12 cellular contexts compared by ENCODE assay signal in genomic region chr2:236607471-236608307, GRCh38. TPM values are rescaled to one million over a fixed set of nuclear protein-coding genes. Genes with fewer than 3 reads are reported as not detected.
A peak's percentile ranks its signal among the peaks of the same experiment; 100 is the strongest.
DNase-seq lines count a peak whose midpoint lies in the region; ATAC-seq and TF ChIP-seq lines count a peak whose summit lies in the region.
"Had no signal": no experiment of that assay in that cellular context is flagged by ENCODE, and none has a peak within 500 bp of the region (broad histone marks: within the 10 kb centered on the region; RNA-seq: fewer than 3 reads in every experiment).

No MANE protein-coding gene starts in this region.

- H2AFZ ChIP-seq in GM23338: no peak overlapping the region

- H3K4me1 ChIP-seq in GM23338 (ENCODE audit: insufficient read depth): no peaks in the 10 kb centered on the region
- H3K4me1 ChIP-seq: Peyer's patch had no signal

- no peaks in the 10 kb centered on the region for H3K79me2 ChIP-seq in GM23338 (replicated peaks; ENCODE audit: insufficient read depth)

- H3F3A ChIP-seq in GM23338 (replicated peaks; ENCODE audit: low read depth): no peaks in the 10 kb centered on the region

- peak; percentile 37 for DNase-seq in AG08395 (ENCODE audit: low spot score)
- DNase-seq in GM23338 (ENCODE audit: low spot score): peak; percentile 42
- DNase-seq in WTC11 (ENCODE audit: low spot score): no peak
- DNase-seq in iris pigment epithelial cell (ENCODE audit: low read depth): peak; percentile 36
- no peak for DNase-seq in NCI-H1694 treated with DMSO at 0.1 percent for 48 hours (lab: John Stamatoyannopoulos, UW)
- DNase-seq in NCI-H2081 (lab: John Stamatoyannopoulos, UW): no peak
- DNase-seq: activated CD8-positive, alpha-beta memory T cell treated with anti-CD3 and anti-CD28 coated beads for 24 hours; CD4-positive, CD25-positive, alpha-beta regulatory T cell; cerebellar nuclear complex; Peyer's patch had no signal

- TF ChIP-seq CTCF in GM23338 (conservative IDR thresholded peaks at IDR 0.05; ENCODE audit: low read depth in 2 of 2): peak; percentile 19 to 35; a peak in 2 of 4 replicates
- TF ChIP-seq CTCF in WTC11 (IDR thresholded peaks at IDR 0.05): no peak

- no peaks in the 10 kb centered on the region for H3K9me2 ChIP-seq in GM23338 (ENCODE audit: insufficient read depth)

- H3K9me3 Mint-ChIP-seq in GM23338 (no peaks in the 10 kb centered on the region; the same call in 2 of the 3 replicates), WTC11 (peaks cover 12% of the 10 kb centered on the region)

- H3K4me1 Mint-ChIP-seq in GM23338 (peaks cover 2% of the 10 kb centered on the region; the same call in 2 of the 3 replicates), WTC11 (peaks cover 7% of the 10 kb centered on the region)
- H3K4me1 Mint-ChIP-seq: CD4-positive, CD25-positive, alpha-beta regulatory T cell had no signal

- H3K27ac ChIP-seq in GM23338 (ENCODE audit: low read depth): no peak overlapping the region
- H3K27ac ChIP-seq: Peyer's patch had no signal

- H3K4me2 ChIP-seq in GM23338: no peak overlapping the region

- CTCF ChIA-PET in WTC11 (lab: Charles Lee): interaction anchor here (1.2 kb wide), 1 partner anchor 95 kb away, joined by 4 read pairs; no protein-coding TSS in a partner anchor

- H3K4me3 Mint-ChIP-seq in GM23338 (no peak overlapping the region), WTC11 (no peak overlapping the region)
- H3K4me3 Mint-ChIP-seq: CD4-positive, CD25-positive, alpha-beta regulatory T cell had no signal

- no peak overlapping the region for H3K4me3 ChIP-seq in GM23338
- H3K4me3 ChIP-seq: Peyer's patch had no signal

- no peaks in the 10 kb centered on the region for H4K20me1 ChIP-seq in GM23338 (replicated peaks; ENCODE audit: insufficient read depth)

- no peak overlapping the region for H3K27ac Mint-ChIP-seq in GM23338
- no peak overlapping the region for H3K27ac Mint-ChIP-seq in WTC11
- H3K27ac Mint-ChIP-seq: CD4-positive, CD25-positive, alpha-beta regulatory T cell had no signal

- POLR2A ChIA-PET in WTC11 (lab: Charles Lee): no interaction called here

- ATAC-seq in GM23338 (peak; percentile 66), WTC11 (peak; percentile 43), GM18511 (IDR thresholded peaks at IDR 0.05; ENCODE audit: unreplicated experiment) (no peak), HG03135 (IDR thresholded peaks at IDR 0.05; ENCODE audit: unreplicated experiment) (no peak)

- H3K27me3 ChIP-seq in GM23338 (ENCODE audit: insufficient read depth): no peaks in the 10 kb centered on the region
- H3K27me3 ChIP-seq: Peyer's patch had no signal

- H3K27me3 Mint-ChIP-seq in GM23338 (ENCODE audit: insufficient read depth, low read depth, poor library complexity): peaks cover 5% of the 10 kb centered on the region
- peaks cover 4% of the 10 kb centered on the region; the same call in 1 of the 2 replicates for H3K27me3 Mint-ChIP-seq in WTC11 (ENCODE audit: low read depth)

- no peaks in the 10 kb centered on the region for H3K36me3 ChIP-seq in GM23338 (ENCODE audit: insufficient read depth)
- H3K36me3 ChIP-seq: Peyer's patch had no signal

- H3K36me3 Mint-ChIP-seq in GM23338 (ENCODE audit: low read depth) (no peaks in the 10 kb centered on the region), WTC11 (no peaks in the 10 kb centered on the region)
- H3K36me3 Mint-ChIP-seq: CD4-positive, CD25-positive, alpha-beta regulatory T cell had no signal

TF ChIP-seq in GM23338, 12 proteins besides CTCF, POLR2A, EP300 and RAD21:
- TF ChIP-seq ZNF331 (CRISPR knock-in tag; IDR thresholded peaks at IDR 0.05; ENCODE audit: low read depth) (no peak), EZH2 (IDR thresholded peaks at IDR 0.05; ENCODE audit: low read depth, unreplicated experiment) (no peak), ETS1 (IDR thresholded peaks at IDR 0.05) (no peak), POLR2AphosphoS5 (IDR thresholded peaks at IDR 0.05; ENCODE audit: low read depth) (no peak)

TF ChIP-seq in WTC11, 78 proteins besides CTCF, POLR2A, EP300 and RAD21:
- no peak for TF ChIP-seq PRRX2 (CRISPR knock-in tag; IDR thresholded peaks at IDR 0.05)
- no peak for TF ChIP-seq SMAD3 (CRISPR knock-in tag; IDR thresholded peaks at IDR 0.05; ENCODE audit: borderline replicate concordance)
- TF ChIP-seq ZNF317 (CRISPR knock-in tag; IDR thresholded peaks at IDR 0.05; ENCODE audit: borderline replicate concordance, low read depth): no peak
- no peak for TF ChIP-seq RORB (CRISPR knock-in tag; IDR thresholded peaks at IDR 0.05)
- TF ChIP-seq NR2C2 (CRISPR knock-in tag; IDR thresholded peaks at IDR 0.05): no peak
- no peak for TF ChIP-seq ETV6 (CRISPR knock-in tag; IDR thresholded peaks at IDR 0.05)
- no peak for TF ChIP-seq EMX1 (CRISPR knock-in tag; IDR thresholded peaks at IDR 0.05)
- no peak for TF ChIP-seq ZNF671 (CRISPR knock-in tag; IDR thresholded peaks at IDR 0.05)
- no peak for TF ChIP-seq ZNF396 (CRISPR knock-in tag; IDR thresholded peaks at IDR 0.05; ENCODE audit: borderline replicate concordance)
- no peak for TF ChIP-seq ZNF232 (CRISPR knock-in tag; IDR thresholded peaks at IDR 0.05)

RNA-seq across cellular contexts. Expression of gene ACKR3, which starts 38.1 kb away (rescaled TPM):
- total RNA-seq in GM23338 (2014; rRNA removed; shearing (Covaris generic)): 3.0 and 3.1 TPM in 2 replicates
- polyA plus RNA-seq in GM23338 (2016; fragmentation: Nextera tagmentation; extraction: Ambion mirVana): 0.57 and 1.0 TPM in 2 replicates
- 0.94 to 1.4 TPM (median 1.3 TPM) in 3 replicates for total RNA-seq in WTC11 (2021)

Comparison
In these comparisons a context has a peak if more than half of its experiments do, and no peak if none do; other contexts are left out.
1. DNase-seq: peak in AG08395 (single experiment), GM23338 (single experiment) and iris pigment epithelial cell (single experiment); none in WTC11 (single experiment), NCI-H1694 treated with DMSO at 0.1 percent for 48 hours (single experiment) and NCI-H2081 (0 of 2).
2. ATAC-seq: peak in GM23338 (single experiment) and WTC11 (single experiment); none in GM18511 (single experiment) and HG03135 (single experiment).